In genomic region chr3:4303187-4304123, GRCh38 we compare ENCODE assay signal across 8 cellular contexts. TPM values are rescaled to one million over a fixed set of nuclear protein-coding genes. Genes with fewer than 3 reads are reported as not detected.
A peak's percentile ranks its signal among the peaks of the same experiment; 100 is the strongest.
DNase-seq lines count a peak whose midpoint lies in the region; ATAC-seq, FAIRE-seq and TF ChIP-seq lines count a peak whose summit lies in the region.

Gene SETMAR (plus strand): TSS chr3:4303369. CDS start chr3:4303371, 2 bp downstream.

- H3K36me3 Mint-ChIP-seq in astrocyte (ENCODE audit: low read depth, unreplicated experiment) = peaks cover 4% of the 10 kb centered on the region

- no peaks in the 10 kb centered on the region for H3K9me3 Mint-ChIP-seq in astrocyte (ENCODE audit: unreplicated experiment)

- peak within 1 kb of the TSS; percentile 84 for H3K27ac Mint-ChIP-seq in astrocyte (ENCODE audit: unreplicated experiment)

- peak within 1 kb of the TSS; percentile 92 for H3K27ac ChIP-seq in astrocyte (ENCODE audit: low read depth, low read length)
- peak within 1 kb of the TSS; percentile 92 for H3K27ac ChIP-seq in hepatocyte

- H4K20me1 ChIP-seq in astrocyte (ENCODE audit: insufficient read depth, low read length) (peaks cover under 1% of the 10 kb centered on the region), hepatocyte (ENCODE audit: insufficient read depth, poor library complexity, severe bottlenecking) (no peaks in the 10 kb centered on the region)

- H3K4me2 ChIP-seq in astrocyte (ENCODE audit: low read length) = peak within 1 kb of the TSS; percentile 98
- peak within 1 kb of the TSS; percentile 90 for H3K4me2 ChIP-seq in hepatocyte

- H3K4me3 ChIP-seq in astrocyte (ENCODE audit: insufficient read depth, low read depth, low read length) = peak within 1 kb of the TSS; percentile 85
- peak within 1 kb of the TSS; percentile 53 for H3K4me3 ChIP-seq in hepatocyte

- H3K9ac ChIP-seq in astrocyte (ENCODE audit: low read length) = peak within 1 kb of the TSS; percentile 93

- TF ChIP-seq CTCF in astrocyte (IDR thresholded peaks at IDR 0.05; ENCODE audit: insufficient read depth, low read depth, low read length) = no peak
- no peak for TF ChIP-seq CTCF in hepatocyte (IDR thresholded peaks at IDR 0.05; ENCODE audit: poor library complexity)

- DNase-seq in NCI-H146 treated with DMSO at 0.1 percent for 48 hours (lab: John Stamatoyannopoulos, UW; ENCODE audit: unreplicated experiment) (peak; percentile 38), T-helper 22 cell (ENCODE audit: low read depth) (peak; percentile 66), astrocyte (ENCODE audit: low read depth) (peak; percentile 67), hepatocyte (ENCODE audit: low spot score) (peak; percentile 94), retina (peak; percentile 95), cortex of kidney (lab: John Stamatoyannopoulos, UW) (no peak)

- no peak for FAIRE-seq in astrocyte (lab: Jason Lieb, UNC)

- peaks cover 4% of the 10 kb centered on the region for H3K4me1 ChIP-seq in astrocyte (ENCODE audit: insufficient read depth, low read length)
- peaks cover 21% of the 10 kb centered on the region for H3K4me1 ChIP-seq in hepatocyte (ENCODE audit: insufficient read depth)

- H3K79me2 ChIP-seq in astrocyte (ENCODE audit: insufficient read depth, low read length) (peaks cover 12% of the 10 kb centered on the region), hepatocyte (peaks cover 37% of the 10 kb centered on the region)

- peak within 1 kb of the TSS; percentile 95 for H3K4me3 Mint-ChIP-seq in astrocyte (ENCODE audit: unreplicated experiment)

- 5% methylated on average over 62 of the region's 62 CpGs for WGBS in hepatocyte (ENCODE audit: low lambda C conversion rate, missing lambda C conversion rate)

- H3K4me1 Mint-ChIP-seq in astrocyte (ENCODE audit: low read depth, unreplicated experiment) = no peaks in the 10 kb centered on the region

- H3K9me2 ChIP-seq in hepatocyte (replicated peaks; ENCODE audit: insufficient read depth) = no peaks in the 10 kb centered on the region

- H3K27me3 ChIP-seq in astrocyte (ENCODE audit: insufficient read depth, low read length) (no peaks in the 10 kb centered on the region), hepatocyte (no peaks in the 10 kb centered on the region)

- H3K36me3 ChIP-seq in astrocyte (ENCODE audit: insufficient read depth, low read length) (no peaks in the 10 kb centered on the region), hepatocyte (replicated peaks; ENCODE audit: insufficient read depth, low read depth) (no peaks in the 10 kb centered on the region)

- H3K27me3 Mint-ChIP-seq in astrocyte (ENCODE audit: low read depth, unreplicated experiment) = no peaks in the 10 kb centered on the region

- no peaks in the 10 kb centered on the region for H3K9me3 ChIP-seq in astrocyte (ENCODE audit: insufficient read depth, low read depth, low read length)
- H3K9me3 ChIP-seq in hepatocyte (ENCODE audit: low read depth) = no peaks in the 10 kb centered on the region

- ATAC-seq in GM18502 (IDR thresholded peaks at IDR 0.05; ENCODE audit: poor library complexity, unreplicated experiment) (peak; percentile 98), HG02884 (IDR thresholded peaks at IDR 0.05; ENCODE audit: unreplicated experiment) (peak; percentile 95)

- H2AFZ ChIP-seq in astrocyte (ENCODE audit: low read depth, low read length) (peak within 1 kb of the TSS; percentile 95), hepatocyte (peak within 1 kb of the TSS; percentile 79)

RNA-seq across cellular contexts. Expression of gene SETMAR, which starts in this region (rescaled TPM):
- total RNA-seq in astrocyte = 8.4 and 10.9 TPM in 2 replicates
- 15.4 and 23.4 TPM in 2 replicates for total RNA-seq in hepatocyte
- 13.5 and 16.5 TPM in 2 replicates for polyA plus RNA-seq in hepatocyte
